ENCODE assay signal across 8 cellular contexts in genomic region chr7:47979832-47980181, GRCh38. TPM values are rescaled to one million over a fixed set of nuclear protein-coding genes. Genes with fewer than 3 reads are reported as not detected.
DNase-seq lines count a peak whose midpoint lies in the region; ATAC-seq and TF ChIP-seq lines count a peak whose summit lies in the region.

No MANE protein-coding gene starts in this region.

- H3K27me3 ChIP-seq in BE2C, result no peaks in the 10 kb centered on the region
- peaks cover 12% of the 10 kb centered on the region for H3K27me3 ChIP-seq in Loucy (ENCODE audit: insufficient read depth, low read length, poor library complexity, severe bottlenecking)

- H3K36me3 ChIP-seq in BE2C, result peaks cover 32% of the 10 kb centered on the region
- H3K36me3 ChIP-seq in Loucy (ENCODE audit: insufficient read depth, low read length), result no peaks in the 10 kb centered on the region; the same call in 1 of the 2 replicates

- no peaks in the 10 kb centered on the region for H3K9me3 Mint-ChIP-seq in dendritic cell treated with granulocyte-macrophage colony-stimulating factor and Interleukin-4, amounts not matched to agents 40 ng/mL and 50 ng/mL, for 4 days
- H3K9me3 Mint-ChIP-seq in nephron, result no peaks in the 10 kb centered on the region

- intact Hi-C loops in dendritic cell treated with granulocyte-macrophage colony-stimulating factor and Interleukin-4, amounts not matched to agents 40 ng/mL and 50 ng/mL, for 4 days (cut with micrococcal nuclease), result loop anchor here (1.0 to 2.0 kb wide), 2 partner anchors 10 to 109 kb away; partner anchors contain the start of gene UPP1

- peaks cover 48% of the 10 kb centered on the region for H3K36me3 Mint-ChIP-seq in dendritic cell treated with granulocyte-macrophage colony-stimulating factor and Interleukin-4, amounts not matched to agents 40 ng/mL and 50 ng/mL, for 4 days (ENCODE audit: low read depth)
- H3K36me3 Mint-ChIP-seq in nephron (ENCODE audit: low read depth), result peaks cover 30% of the 10 kb centered on the region

- TF ChIP-seq CTCF in BE2C (IDR thresholded peaks at IDR 0.05; ENCODE audit: low read depth, low read length) (no peak), Loucy (conservative IDR thresholded peaks at IDR 0.05; ENCODE audit: low read length) (no peak), nephron (IDR thresholded peaks at IDR 0.05; ENCODE audit: unreplicated experiment in 3 of 3) (no peak)

- H3K9me3 ChIP-seq in BE2C, result no peaks in the 10 kb centered on the region
- no peaks in the 10 kb centered on the region for H3K9me3 ChIP-seq in Loucy (ENCODE audit: insufficient read depth, low read depth, low read length)

- peak overlapping the region; percentile 98 for H2AFZ ChIP-seq in Loucy (ENCODE audit: low read length)

- no peaks in the 10 kb centered on the region for H3K27me3 Mint-ChIP-seq in dendritic cell treated with granulocyte-macrophage colony-stimulating factor and Interleukin-4, amounts not matched to agents 40 ng/mL and 50 ng/mL, for 4 days
- peaks cover 3% of the 10 kb centered on the region for H3K27me3 Mint-ChIP-seq in nephron (ENCODE audit: low read depth)

- H3K4me1 Mint-ChIP-seq in dendritic cell treated with granulocyte-macrophage colony-stimulating factor and Interleukin-4, amounts not matched to agents 40 ng/mL and 50 ng/mL, for 4 days (ENCODE audit: low read depth), result peaks cover 16% of the 10 kb centered on the region
- H3K4me1 Mint-ChIP-seq in nephron, result peaks cover 21% of the 10 kb centered on the region

- no peak overlapping the region for H3K9ac ChIP-seq in Loucy (ENCODE audit: low read depth, low read length, poor library complexity, severe bottlenecking)

- 0 out of 2 replicates have a peak, but pooled peaks cover 6% of the 10 kb centered on the region for H3K79me2 ChIP-seq in Loucy (ENCODE audit: insufficient read depth, low read length)

- no peaks in the 10 kb centered on the region for H4K20me1 ChIP-seq in Loucy (ENCODE audit: insufficient read depth, low read length, poor library complexity, severe bottlenecking)

- H3F3A ChIP-seq in Loucy (ENCODE audit: low read depth), result peaks cover 9% of the 10 kb centered on the region

- H3K4me3 Mint-ChIP-seq in dendritic cell treated with granulocyte-macrophage colony-stimulating factor and Interleukin-4, amounts not matched to agents 40 ng/mL and 50 ng/mL, for 4 days, result peak overlapping the region; percentile 83
- peak overlapping the region; percentile 88 to 89 (median 88) for H3K4me3 Mint-ChIP-seq in nephron

- DNase-seq in BE2C, result no peak
- DNase-seq in NCI-H2029 treated with DMSO at 0.1 percent for 48 hours (lab: John Stamatoyannopoulos, UW), result no peak
- DNase-seq in NOMO-1 treated with DMSO at 0.1 percent for 48 hours (lab: John Stamatoyannopoulos, UW; ENCODE audit: unreplicated experiment), result no peak
- DNase-seq in NCI-H1048 (lab: John Stamatoyannopoulos, UW), result no peak

- H3K4me2 ChIP-seq in Loucy (ENCODE audit: low read depth, low read length, poor library complexity, severe bottlenecking), result peak overlapping the region; percentile 100

- peak overlapping the region; percentile 80 for H3K4me3 ChIP-seq in BE2C (ENCODE audit: low read depth, low read length)
- peak overlapping the region; percentile 99 for H3K4me3 ChIP-seq in Loucy (ENCODE audit: low read length, poor library complexity, severe bottlenecking)

- no peak for ATAC-seq in HG02610 (IDR thresholded peaks at IDR 0.05; ENCODE audit: unreplicated experiment)

- H3K27ac Mint-ChIP-seq in dendritic cell treated with granulocyte-macrophage colony-stimulating factor and Interleukin-4, amounts not matched to agents 40 ng/mL and 50 ng/mL, for 4 days, result peak overlapping the region; percentile 95
- peak overlapping the region; percentile 91 to 96 (median 94) for H3K27ac Mint-ChIP-seq in nephron

- H3K9me2 ChIP-seq in Loucy (replicated peaks; ENCODE audit: low read depth, low read length), result no peaks in the 10 kb centered on the region

- H3K4me1 ChIP-seq in BE2C (no peaks in the 10 kb centered on the region; the same call in 1 of the 2 replicates), Loucy (ENCODE audit: insufficient read depth, low read length, poor library complexity, severe bottlenecking) (peaks cover 11% of the 10 kb centered on the region)

RNA-seq across cellular contexts. Expression of gene HUS1, which starts 0.4 kb away (rescaled TPM):
- polyA plus RNA-seq in BE2C (2012; ENCODE audit: insufficient read depth, insufficient read length, low read depth), result 27.7 TPM

RNA-seq across cellular contexts. Expression of gene PKD1L1, which starts 31.5 kb away (rescaled TPM):
- 0.25 TPM for polyA plus RNA-seq in BE2C (2012; ENCODE audit: insufficient read depth, insufficient read length, low read depth)

RNA-seq across cellular contexts. Expression of gene SUN3, which starts 49.1 kb away (rescaled TPM):
- polyA plus RNA-seq in BE2C (2012; ENCODE audit: insufficient read depth, insufficient read length, low read depth), result 0.31 TPM

RNA-seq across cellular contexts. Expression of gene C7orf57, which starts 55.5 kb away (rescaled TPM):
- polyA plus RNA-seq in BE2C (2012; ENCODE audit: insufficient read depth, insufficient read length, low read depth), result not detected
